In genomic region chr17:78357177-78357586, GRCh38 we compare ENCODE assay signal across 8 cellular contexts. TPM values are rescaled to one million over a fixed set of nuclear protein-coding genes. Genes with fewer than 3 reads are reported as not detected.
DNase-seq lines count a peak whose midpoint lies in the region; ATAC-seq and TF ChIP-seq lines count a peak whose summit lies in the region.

No MANE protein-coding gene starts in this region.

- intact Hi-C loops in mammary epithelial cell (cut with micrococcal nuclease): no loop called here

- peak; percentile 69 for DNase-seq in activated effector memory CD4-positive, alpha-beta T cell treated with anti-CD3 and anti-CD28 coated beads, Interleukin-2, amount 50 U/mL, for 16 hours
- no peak for DNase-seq in activated effector memory CD4-positive, alpha-beta T cell treated with Interleukin-2 at 50 U/mL for 16 hours
- DNase-seq in mammary epithelial cell: no peak

- TF ChIP-seq CTCF in mammary epithelial cell (conservative IDR thresholded peaks at IDR 0.05 in 1 of 2, IDR thresholded peaks at IDR 0.05 in 1 of 2; ENCODE audit: extremely low read depth in 1 of 2, insufficient read depth in 1 of 2, low read depth in 1 of 2, low read length in 2 of 2): no peak

- ATAC-seq in GM21717 (IDR thresholded peaks at IDR 0.05; ENCODE audit: unreplicated experiment): no peak
- no peak for ATAC-seq in GM18505 (IDR thresholded peaks at IDR 0.05; ENCODE audit: unreplicated experiment)
- no peak for ATAC-seq in HG03108 (IDR thresholded peaks at IDR 0.05; ENCODE audit: unreplicated experiment)

- no peaks in the 10 kb centered on the region for H3K27me3 ChIP-seq in mammary epithelial cell (ENCODE audit: insufficient read depth, low read length)
- no peaks in the 10 kb centered on the region for H3K27me3 ChIP-seq in layer of hippocampus (ENCODE audit: control insufficient read depth, insufficient read depth, low read length)
- no peaks in the 10 kb centered on the region for H3K27me3 ChIP-seq in stomach smooth muscle (ENCODE audit: control insufficient read depth in 1 of 2, insufficient read depth in 2 of 2, low read length in 2 of 2)

- H3K4me2 ChIP-seq in mammary epithelial cell (ENCODE audit: insufficient read depth, low read depth, low read length): peak overlapping the region; percentile 97

- H3K9me3 ChIP-seq in mammary epithelial cell (replicated peaks; ENCODE audit: insufficient read depth, low read length) (no peaks in the 10 kb centered on the region), stomach smooth muscle (ENCODE audit: control insufficient read depth in 2 of 2, low read length in 2 of 2) (no peaks in the 10 kb centered on the region)

- H3K4me1 ChIP-seq in mammary epithelial cell (ENCODE audit: insufficient read depth, low read length) (peaks cover 45% of the 10 kb centered on the region), stomach smooth muscle (ENCODE audit: control insufficient read depth, insufficient read depth, low read length) (peaks cover 62% of the 10 kb centered on the region)

- TF ChIP-seq POLR2A in GM18505 (IDR thresholded peaks at IDR 0.05; ENCODE audit: borderline replicate concordance, extremely low read depth, insufficient read depth, insufficient read length): no peak

- dilution Hi-C loops in mammary epithelial cell (cut with HindIII; ENCODE audit: low sequenced_read_pairs): loop anchor here (5.0 kb wide), 1 partner anchor 65 kb away; no protein-coding TSS in a partner anchor

- H3K27ac ChIP-seq in mammary epithelial cell (ENCODE audit: insufficient read depth, low read depth, low read length) (peak overlapping the region; percentile 61), layer of hippocampus (ENCODE audit: low read depth, low read length) (peak overlapping the region; percentile 57), stomach smooth muscle (ENCODE audit: low read length) (peak overlapping the region; percentile 31)

- in situ Hi-C loops in mammary epithelial cell (cut with MboI; ENCODE audit: low sequenced_read_pairs in 2 of 2): loop anchor here in 1 of 2 donors (5.0 kb wide), 1 partner anchor 65 kb away; no protein-coding TSS in a partner anchor

- BruUV-seq in mammary epithelial cell (replicated peaks; lab: Mats Ljungman, UMichigan): no TSS peak

- CTCF ChIA-PET in mammary epithelial cell (lab: Charles Lee; ENCODE audit: low non-redundant PET): no interaction called here

- peaks cover 4% of the 10 kb centered on the region for H4K20me1 ChIP-seq in mammary epithelial cell (ENCODE audit: insufficient read depth, low read length)

- H3K36me3 ChIP-seq in mammary epithelial cell (ENCODE audit: insufficient read depth, low read length) (no peaks in the 10 kb centered on the region), stomach smooth muscle (ENCODE audit: control insufficient read depth in 2 of 2, insufficient read depth in 2 of 2, low read length in 2 of 2) (peaks cover 2 to 24% of the 10 kb centered on the region in 2 donors)

- peaks cover 28% of the 10 kb centered on the region for H3K79me2 ChIP-seq in mammary epithelial cell (ENCODE audit: insufficient read depth, low read length)

- H2AFZ ChIP-seq in mammary epithelial cell (ENCODE audit: low read depth, low read length): no peak overlapping the region

- 40% methylated on average over 3 of the region's 7 CpGs for WGBS in mammary epithelial cell (ENCODE audit: low coverage, missing lambda C conversion rate)

- H3K4me3 ChIP-seq in mammary epithelial cell (replicated peaks in 1 of 3; ENCODE audit: insufficient read depth in 1 of 3, low read depth in 2 of 3, low read length in 3 of 3) (peak overlapping the region in 1 of 3 experiments; percentile 17), stomach smooth muscle (ENCODE audit: low read length in 2 of 2) (peak overlapping the region; percentile 82 to 83)

- H3K9ac ChIP-seq in mammary epithelial cell (ENCODE audit: insufficient read depth, low read length) (peak overlapping the region; percentile 34), stomach smooth muscle (ENCODE audit: low read length in 2 of 2) (peak overlapping the region in 1 of 2 donors; percentile 92)

RNA-seq across cellular contexts. Expression of gene SOCS3, which starts 2.7 kb away (rescaled TPM):
- total RNA-seq in mammary epithelial cell: 10 to 100 TPM in 1 of 2 donors, 1 to 10 TPM in 1; 4.3 to 24.7 TPM
- polyA plus RNA-seq in mammary epithelial cell: 3.5 TPM
- polyA minus RNA-seq in mammary epithelial cell: 1.8 TPM

RNA-seq across cellular contexts. Expression of gene PGS1, which starts 21.3 kb away (rescaled TPM):
- 10 to 100 TPM; 29.1 to 31.5 TPM for total RNA-seq in mammary epithelial cell
- 19.8 TPM for polyA plus RNA-seq in mammary epithelial cell
- 29.9 TPM for polyA minus RNA-seq in mammary epithelial cell
